In genomic region chr9:34430843-34431437, GRCh38 we compare ENCODE assay signal across 8 cellular contexts. TPM values are rescaled to one million over a fixed set of nuclear protein-coding genes. Genes with fewer than 3 reads are reported as not detected.
DNase-seq lines count a peak whose midpoint lies in the region; ATAC-seq, FAIRE-seq and TF ChIP-seq lines count a peak whose summit lies in the region.

No MANE protein-coding gene starts in this region.

- H3K9ac ChIP-seq in colonic mucosa (ENCODE audit: low read depth in 2 of 2, low read length in 2 of 2), result no peak overlapping the region
- H3K9ac ChIP-seq in HepG2 (ENCODE audit: insufficient read depth, low read depth, low read length), result no peak overlapping the region

- H4K20me1 ChIP-seq in HepG2 (ENCODE audit: insufficient read depth, low read length), result 0 out of 2 replicates have a peak, but pooled peaks cover 5% of the 10 kb centered on the region

- H3K36me3 ChIP-seq in colonic mucosa (no peaks in the 10 kb centered on the region), HepG2 (replicated peaks in 1 of 2; ENCODE audit: control insufficient read depth in 1 of 2, insufficient read depth in 2 of 2, low read length in 2 of 2) (no peaks in the 10 kb centered on the region)

- H3K4me1 ChIP-seq in colonic mucosa, result no peaks in the 10 kb centered on the region
- H3K4me1 ChIP-seq in HepG2 (ENCODE audit: insufficient read depth, low read length), result peaks cover 22% of the 10 kb centered on the region

- H3K27me3 ChIP-seq in colonic mucosa (no peaks in the 10 kb centered on the region), HepG2 (ENCODE audit: control insufficient read depth in 1 of 2, insufficient read depth in 2 of 2, low read length in 2 of 2) (no peaks in the 10 kb centered on the region)

- TF ChIP-seq POLR2A in HepG2 (IDR thresholded peaks at IDR 0.05; ENCODE audit: insufficient read depth in 1 of 2, low read depth in 2 of 2, low read length in 2 of 2), result no peak

- no peak overlapping the region for H3K27ac Mint-ChIP-seq in type B pancreatic cell

- no peaks in the 10 kb centered on the region for H3K9me3 Mint-ChIP-seq in type B pancreatic cell

- no peaks in the 10 kb centered on the region for H3K4me1 Mint-ChIP-seq in type B pancreatic cell (ENCODE audit: unreplicated experiment)

- H3K79me2 ChIP-seq in HepG2 (ENCODE audit: insufficient read depth, low read length), result no peaks in the 10 kb centered on the region

- 17% methylated on average over 1 of the region's 4 CpGs for WGBS in HepG2 (ENCODE audit: low lambda C conversion rate)

- TF ChIP-seq EP300 in HepG2 (IDR thresholded peaks at IDR 0.05; ENCODE audit: low read depth in 2 of 2, low read length in 2 of 2) (no peak), HepG2 (CRISPR knock-in tag; IDR thresholded peaks at IDR 0.05; ENCODE audit: borderline replicate concordance) (no peak)

- H2AFZ ChIP-seq in HepG2 (ENCODE audit: low read length), result no peak overlapping the region

- ATAC-seq in HepG2, result no peak
- ATAC-seq in GM18873 (IDR thresholded peaks at IDR 0.05; ENCODE audit: low FRiP score, unreplicated experiment), result no peak

- intact Hi-C loops in colonic mucosa (cut with DNase I), result no loop called here
- intact Hi-C loops in HepG2 (cut with micrococcal nuclease; ENCODE audit: unreplicated experiment), result no loop called here

- TF ChIP-seq CTCF in AG10803 (conservative IDR thresholded peaks at IDR 0.05; ENCODE audit: low read length), result no peak
- no peak for TF ChIP-seq CTCF in colonic mucosa (IDR thresholded peaks at IDR 0.05)
- no peak for TF ChIP-seq CTCF in HepG2 (CRISPR knock-in tag; IDR thresholded peaks at IDR 0.05)
- TF ChIP-seq CTCF in type B pancreatic cell (conservative IDR thresholded peaks at IDR 0.05), result no peak

- TF ChIP-seq RAD21 in HepG2 (CRISPR knock-in tag; IDR thresholded peaks at IDR 0.05), result no peak

- H3K36me3 Mint-ChIP-seq in type B pancreatic cell, result no peaks in the 10 kb centered on the region

- no peak overlapping the region for H3K4me3 Mint-ChIP-seq in type B pancreatic cell

- FAIRE-seq in HepG2 (lab: Jason Lieb, UNC), result no peak

- DNase-seq in AG10803 (ENCODE audit: low read depth) (peak; percentile 77), HCEC 1CT (peak; percentile 45), NOMO-1 (lab: John Stamatoyannopoulos, UW; ENCODE audit: unreplicated experiment in 2 of 2) (peak; percentile 39 to 48), colonic mucosa (peak; percentile 32), HepG2 (ENCODE audit: low spot score) (peak; percentile 25), NCI-H1436 (lab: John Stamatoyannopoulos, UW) (no peak), type B pancreatic cell (ENCODE audit: extremely low spot score, unreplicated experiment) (no peak)

- in situ Hi-C loops in HepG2 (cut with HindIII; ENCODE audit: extremely low pct_ligation_motif_present, low pct_unique_long_range_greater_than_20kb), result loop anchor here (5.0 kb wide), 1 partner anchor 71 kb away; no protein-coding TSS in a partner anchor

- CTCF ChIA-PET in HepG2 (lab: Yijun Ruan, JAX; ENCODE audit: low intra/inter-chr PET ratio, low total read pairs), result no interaction called here

- H3K27ac ChIP-seq in colonic mucosa, result no peak overlapping the region
- no peak overlapping the region for H3K27ac ChIP-seq in HepG2 (ENCODE audit: extremely low read length, insufficient read depth, low read length)

- H3K4me2 ChIP-seq in HepG2 (ENCODE audit: low read depth, low read length), result no peak overlapping the region

- H3K27me3 Mint-ChIP-seq in type B pancreatic cell, result no peaks in the 10 kb centered on the region

- no peaks in the 10 kb centered on the region for H3K9me3 ChIP-seq in colonic mucosa
- H3K9me3 ChIP-seq in HepG2 (ENCODE audit: low read length), result no peaks in the 10 kb centered on the region

- BruUV-seq in HepG2 (replicated peaks; lab: Mats Ljungman, UMichigan), result no TSS peak

- no peak overlapping the region for H3K4me3 ChIP-seq in AG10803 (ENCODE audit: low read length)
- H3K4me3 ChIP-seq in colonic mucosa, result no peak overlapping the region
- no peak overlapping the region for H3K4me3 ChIP-seq in HepG2 (replicated peaks in 1 of 3; ENCODE audit: insufficient read depth in 1 of 3, low read depth in 2 of 3, low read length in 3 of 3)

- POLR2A ChIA-PET in HepG2 (lab: Yijun Ruan, JAX), result no interaction called here

RNA-seq across cellular contexts. Expression of gene FAM219A, which starts 27.4 kb away (rescaled TPM):
- total RNA-seq in colonic mucosa, result 1 to 10 TPM; 6.3 to 7.5 TPM
- 3.7 and 3.9 TPM in 2 replicates for total RNA-seq in HepG2 (2016; rRNA removed; fragmentation: Illumina TruSeq; extraction: Trizol)
- 0.53 and 0.61 TPM in 2 replicates for total RNA-seq in HepG2 (2016; cell fraction: cytosol; rRNA removed; fragmentation: Illumina TruSeq; extraction: Trizol; ENCODE audit: low read depth)
- 3.0 and 4.0 TPM in 2 replicates for total RNA-seq in HepG2 (2016; cell fraction: insoluble cytoplasmic fraction; rRNA removed; fragmentation: Illumina TruSeq; extraction: Trizol)
- 2.0 and 2.3 TPM in 2 replicates for total RNA-seq in HepG2 (2016; cell fraction: membrane; rRNA removed; fragmentation: Illumina TruSeq; extraction: Trizol)
- total RNA-seq in HepG2 (2016; cell fraction: nucleus; rRNA removed; fragmentation: Illumina TruSeq; extraction: Trizol), result 3.2 and 4.3 TPM in 2 replicates
- polyA plus RNA-seq in HepG2 (2011; rRNA removed), result 6.4 and 9.4 TPM in 2 replicates
- polyA plus RNA-seq in HepG2 (2011; cell fraction: cytosol; rRNA removed), result 3.7 TPM in 2 replicates
- 12.8 and 13.5 TPM in 2 replicates for polyA plus RNA-seq in HepG2 (2011; cell fraction: nucleus; rRNA removed)
- polyA plus RNA-seq in HepG2 (2012), result 5.3 and 7.6 TPM in 2 replicates
- 0.29 and 0.57 TPM in 2 replicates for polyA plus RNA-seq in HepG2 (2016; cell fraction: cytosol; fragmentation: Illumina TruSeq; extraction: Trizol; ENCODE audit: low read depth)
- 4.5 and 5.0 TPM in 2 replicates for polyA plus RNA-seq in HepG2 (2016; cell fraction: insoluble cytoplasmic fraction; fragmentation: Illumina TruSeq; extraction: Trizol; ENCODE audit: low read depth)
- polyA plus RNA-seq in HepG2 (2016; cell fraction: membrane; fragmentation: Illumina TruSeq; extraction: Trizol; ENCODE audit: low read depth), result 1.0 and 1.4 TPM in 2 replicates
- 9.8 TPM in 2 replicates for polyA plus RNA-seq in HepG2 (2016; cell fraction: nucleus; fragmentation: Illumina TruSeq; extraction: Trizol; ENCODE audit: insufficient read depth, low read depth)
- 4.3 and 4.8 TPM in 2 replicates for polyA minus RNA-seq in HepG2 (2011; rRNA and poly(A)+ RNA removed; ENCODE audit: low replicate concordance)
- polyA minus RNA-seq in HepG2 (2011; cell fraction: cytosol; rRNA and poly(A)+ RNA removed), result 2.4 and 3.4 TPM in 2 replicates
- polyA minus RNA-seq in HepG2 (2011; cell fraction: nucleus; rRNA and poly(A)+ RNA removed), result 2.9 and 3.3 TPM in 2 replicates
- 13.4 and 22.4 TPM in 2 replicates for total RNA-seq in type B pancreatic cell (ENCODE audit: low replicate concordance)

RNA-seq across cellular contexts. Expression of gene DNAI1, which starts 27.7 kb away (rescaled TPM):
- not detected for total RNA-seq in colonic mucosa
- total RNA-seq in HepG2 (2016; rRNA removed; fragmentation: Illumina TruSeq; extraction: Trizol), result not detected in 2 replicates
- total RNA-seq in HepG2 (2016; cell fraction: cytosol; rRNA removed; fragmentation: Illumina TruSeq; extraction: Trizol; ENCODE audit: low read depth), result not detected in 2 replicates
- total RNA-seq in HepG2 (2016; cell fraction: insoluble cytoplasmic fraction; rRNA removed; fragmentation: Illumina TruSeq; extraction: Trizol), result not detected in 2 replicates
- total RNA-seq in HepG2 (2016; cell fraction: membrane; rRNA removed; fragmentation: Illumina TruSeq; extraction: Trizol), result not detected in 2 replicates
- not detected in 2 replicates for total RNA-seq in HepG2 (2016; cell fraction: nucleus; rRNA removed; fragmentation: Illumina TruSeq; extraction: Trizol)
- not detected in 2 replicates for polyA plus RNA-seq in HepG2 (2011; rRNA removed)
- not detected in 2 replicates for polyA plus RNA-seq in HepG2 (2011; cell fraction: cytosol; rRNA removed)
- 0.09 TPM in 1 of 2 replicates, not detected in the other for polyA plus RNA-seq in HepG2 (2011; cell fraction: nucleus; rRNA removed)
- polyA plus RNA-seq in HepG2 (2012), result not detected in 2 replicates
- not detected in 2 replicates for polyA plus RNA-seq in HepG2 (2016; cell fraction: cytosol; fragmentation: Illumina TruSeq; extraction: Trizol; ENCODE audit: low read depth)
- polyA plus RNA-seq in HepG2 (2016; cell fraction: insoluble cytoplasmic fraction; fragmentation: Illumina TruSeq; extraction: Trizol; ENCODE audit: low read depth), result not detected in 2 replicates
- polyA plus RNA-seq in HepG2 (2016; cell fraction: membrane; fragmentation: Illumina TruSeq; extraction: Trizol; ENCODE audit: low read depth), result not detected in 2 replicates
- not detected in 2 replicates for polyA plus RNA-seq in HepG2 (2016; cell fraction: nucleus; fragmentation: Illumina TruSeq; extraction: Trizol; ENCODE audit: insufficient read depth, low read depth)
- polyA minus RNA-seq in HepG2 (2011; rRNA and poly(A)+ RNA removed; ENCODE audit: low replicate concordance), result 0.94 TPM in 1 of 2 replicates, not detected in the other
- not detected in 2 replicates for polyA minus RNA-seq in HepG2 (2011; cell fraction: cytosol; rRNA and poly(A)+ RNA removed)
- not detected in 2 replicates for polyA minus RNA-seq in HepG2 (2011; cell fraction: nucleus; rRNA and poly(A)+ RNA removed)
- 0.69 and 4.4 TPM in 2 replicates for total RNA-seq in type B pancreatic cell (ENCODE audit: low replicate concordance)

RNA-seq across cellular contexts. Expression of gene MYORG, which starts 54.2 kb away (rescaled TPM):
- 10 to 100 TPM; 57.0 to 68.6 TPM for total RNA-seq in colonic mucosa
- 14.3 and 22.4 TPM in 2 replicates for total RNA-seq in HepG2 (2016; rRNA removed; fragmentation: Illumina TruSeq; extraction: Trizol)
- total RNA-seq in HepG2 (2016; cell fraction: cytosol; rRNA removed; fragmentation: Illumina TruSeq; extraction: Trizol; ENCODE audit: low read depth), result 1.7 and 2.0 TPM in 2 replicates
- total RNA-seq in HepG2 (2016; cell fraction: insoluble cytoplasmic fraction; rRNA removed; fragmentation: Illumina TruSeq; extraction: Trizol), result 12.6 and 22.5 TPM in 2 replicates
- total RNA-seq in HepG2 (2016; cell fraction: membrane; rRNA removed; fragmentation: Illumina TruSeq; extraction: Trizol), result 9.5 and 9.9 TPM in 2 replicates
- 28.9 and 34.2 TPM in 2 replicates for total RNA-seq in HepG2 (2016; cell fraction: nucleus; rRNA removed; fragmentation: Illumina TruSeq; extraction: Trizol)
- polyA plus RNA-seq in HepG2 (2011; rRNA removed), result 11.1 and 11.9 TPM in 2 replicates
- 12.3 and 12.9 TPM in 2 replicates for polyA plus RNA-seq in HepG2 (2011; cell fraction: cytosol; rRNA removed)
- polyA plus RNA-seq in HepG2 (2011; cell fraction: nucleus; rRNA removed), result 10.1 and 11.3 TPM in 2 replicates
- polyA plus RNA-seq in HepG2 (2012), result 29.5 and 34.5 TPM in 2 replicates
- 1.9 and 2.0 TPM in 2 replicates for polyA plus RNA-seq in HepG2 (2016; cell fraction: cytosol; fragmentation: Illumina TruSeq; extraction: Trizol; ENCODE audit: low read depth)
- 14.7 and 17.6 TPM in 2 replicates for polyA plus RNA-seq in HepG2 (2016; cell fraction: insoluble cytoplasmic fraction; fragmentation: Illumina TruSeq; extraction: Trizol; ENCODE audit: low read depth)
- polyA plus RNA-seq in HepG2 (2016; cell fraction: membrane; fragmentation: Illumina TruSeq; extraction: Trizol; ENCODE audit: low read depth), result 4.6 and 5.0 TPM in 2 replicates
- 47.4 and 50.2 TPM in 2 replicates for polyA plus RNA-seq in HepG2 (2016; cell fraction: nucleus; fragmentation: Illumina TruSeq; extraction: Trizol; ENCODE audit: insufficient read depth, low read depth)
- polyA minus RNA-seq in HepG2 (2011; rRNA and poly(A)+ RNA removed; ENCODE audit: low replicate concordance), result 4.7 and 30.4 TPM in 2 replicates
- 24.9 and 26.6 TPM in 2 replicates for polyA minus RNA-seq in HepG2 (2011; cell fraction: cytosol; rRNA and poly(A)+ RNA removed)
- polyA minus RNA-seq in HepG2 (2011; cell fraction: nucleus; rRNA and poly(A)+ RNA removed), result 5.0 and 6.7 TPM in 2 replicates
- total RNA-seq in type B pancreatic cell (ENCODE audit: low replicate concordance), result 11.6 and 24.5 TPM in 2 replicates

Comparison
In these comparisons a context has a peak if more than half of its experiments do, and no peak if none do; other contexts are left out.
1. DNase-seq: peak in AG10803 (single experiment), HCEC 1CT (single experiment), NOMO-1 (2 of 2), colonic mucosa (single experiment) and HepG2 (single experiment); none in NCI-H1436 (single experiment) and type B pancreatic cell (single experiment).